Comparison of ENCODE assay signal across 24 cellular contexts in the genomic region with DNA sequence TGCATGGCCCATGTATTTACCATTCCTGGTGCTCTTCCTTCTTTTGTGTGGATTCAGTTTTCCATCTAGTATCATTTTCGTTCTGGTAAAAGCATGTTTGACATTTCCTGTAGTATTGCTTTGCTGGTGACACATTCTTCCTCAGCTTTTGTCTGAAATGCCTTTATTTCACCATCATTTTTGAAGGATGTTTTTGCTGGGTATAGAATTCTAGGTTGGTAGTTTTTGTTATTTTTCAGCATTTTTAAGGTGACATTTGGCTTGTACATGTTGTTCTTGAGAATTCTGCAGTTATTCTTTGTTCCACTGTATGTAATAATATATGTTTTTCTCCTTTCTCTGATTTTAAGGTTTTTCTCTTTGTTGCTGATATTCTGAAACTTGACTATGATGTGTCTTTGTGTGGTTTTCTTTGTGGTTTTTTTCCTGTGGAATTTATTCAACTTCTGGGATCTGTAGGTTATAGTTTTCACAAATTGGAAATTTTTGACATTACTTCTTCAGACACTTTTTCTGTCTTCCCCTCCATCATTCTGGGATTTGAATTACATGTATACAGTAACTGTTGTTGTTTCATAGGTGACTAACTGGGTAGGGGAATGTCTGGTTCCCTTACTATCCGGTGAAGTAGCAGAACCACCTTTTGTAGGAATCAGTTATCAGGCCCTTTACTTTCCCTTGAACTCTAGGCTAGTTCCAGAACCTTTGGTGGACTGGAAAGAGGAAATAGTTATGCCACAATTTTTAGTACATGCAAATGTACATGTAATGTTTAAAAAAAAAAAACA. TPM values are rescaled to one million over a fixed set of nuclear protein-coding genes. Genes with fewer than 3 reads are reported as not detected.
A peak's percentile ranks its signal among the peaks of the same experiment; 100 is the strongest.
DNase-seq lines count a peak whose midpoint lies in the region; ATAC-seq and TF ChIP-seq lines count a peak whose summit lies in the region.
"Had no signal": no experiment of that assay in that cellular context is flagged by ENCODE, and none has a peak within 500 bp of the region (broad histone marks: within the 10 kb centered on the region; RNA-seq: fewer than 3 reads in every experiment).

No MANE protein-coding gene starts in this region.

- peaks cover 17% of the 10 kb centered on the region for H3K9me3 Mint-ChIP-seq in activated CD8-positive, alpha-beta T cell treated with anti-CD3 and anti-CD28 coated beads, Interleukin-2, amount 10 ng/mL, durations not matched to agents 7 days and 5 days (ENCODE audit: insufficient read depth)
- H3K9me3 Mint-ChIP-seq in activated CD8-positive, alpha-beta T cell treated with anti-CD3 and anti-CD28 coated beads for 36 hours = peaks cover 20% of the 10 kb centered on the region
- H3K9me3 Mint-ChIP-seq in naive thymus-derived CD4-positive, alpha-beta T cell = peaks cover 0 to 52% (median 18%) of the 10 kb centered on the region in 11 donors

- H3K9me3 ChIP-seq in SK-N-MC (ENCODE audit: low read depth, low read length) = peaks cover 13% of the 10 kb centered on the region; the same call in 1 of the 2 replicates
- peaks cover 0 to 26% (median 0%) of the 10 kb centered on the region in 3 experiments for H3K9me3 ChIP-seq in naive thymus-derived CD4-positive, alpha-beta T cell (ENCODE audit: control insufficient read depth in 2 of 3, low read length in 3 of 3)
- H3K9me3 ChIP-seq in ascending aorta = peaks cover 6 to 19% of the 10 kb centered on the region in 2 donors
- H3K9me3 ChIP-seq in gastrocnemius medialis = no peaks in the 10 kb centered on the region

- in situ Hi-C loops in gastrocnemius medialis (cut with MboI; ENCODE audit: low sequenced_read_pairs in 4 of 4) = no loop called here

- TF ChIP-seq CTCF in activated CD8-positive, alpha-beta T cell treated with anti-CD3 and anti-CD28 coated beads for 36 hours (IDR thresholded peaks at IDR 0.05) = no peak
- TF ChIP-seq CTCF in ascending aorta (IDR thresholded peaks at IDR 0.05) (no peak), gastrocnemius medialis (IDR thresholded peaks at IDR 0.05 in 4 of 5, conservative IDR thresholded peaks at IDR 0.05 in 1 of 5) (no peak)

- TF ChIP-seq POLR2A in gastrocnemius medialis (IDR thresholded peaks at IDR 0.05) = no peak

- H3K4me3 ChIP-seq in SK-N-MC (peak overlapping the region; percentile 44; the same call in 1 of the 2 replicates), ascending aorta (no peak overlapping the region), gastrocnemius medialis (no peak overlapping the region)
- no peak overlapping the region for H3K4me3 ChIP-seq in naive thymus-derived CD4-positive, alpha-beta T cell (ENCODE audit: low read length)
- H3K4me3 ChIP-seq: esophagus squamous epithelium, gastroesophageal sphincter, MG63, SJCRH30, transverse colon had no signal

- H3K4me1 Mint-ChIP-seq in activated CD8-positive, alpha-beta T cell treated with anti-CD3 and anti-CD28 coated beads, Interleukin-2, amount 10 ng/mL, durations not matched to agents 7 days and 5 days (ENCODE audit: low read depth) = peaks cover 19% of the 10 kb centered on the region
- peaks cover 58% of the 10 kb centered on the region for H3K4me1 Mint-ChIP-seq in activated CD8-positive, alpha-beta T cell treated with anti-CD3 and anti-CD28 coated beads for 36 hours (ENCODE audit: low read depth)
- H3K4me1 Mint-ChIP-seq in naive thymus-derived CD4-positive, alpha-beta T cell = peaks cover 21 to 82% (median 60%) of the 10 kb centered on the region in 7 donors

- peak; percentile 7 for DNase-seq in activated CD8-positive, alpha-beta T cell treated with anti-CD3 and anti-CD28 coated beads, Interleukin-2, amount 10 ng/mL, durations not matched to agents 7 days and 5 days
- DNase-seq in activated CD8-positive, alpha-beta T cell treated with anti-CD3 and anti-CD28 coated beads for 36 hours = no peak
- DNase-seq in SK-N-MC (ENCODE audit: low read depth, low spot score) (no peak), dermis microvascular lymphatic vessel endothelial cell (ENCODE audit: low read depth in 2 of 2) (peak; percentile 11 to 33), ascending aorta (ENCODE audit: low spot score in 2 of 2) (no peak), gastrocnemius medialis (no peak)
- peak in 1 of 9 donors; percentile 34 for DNase-seq in naive thymus-derived CD4-positive, alpha-beta T cell
- DNase-seq: 8988T; activated CD4-positive, CD25-positive, alpha-beta regulatory T cell treated with anti-CD3 and anti-CD28 coated beads, Interleukin-2, amount 50 U/mL, for 72 hours; activated gamma-delta T cell; amniotic stem cell; effector memory CD4-positive, alpha-beta T cell; EL; esophagus squamous epithelium; hippocampal formation; MG63; NCI-H2029 treated with DMSO at 0.1 percent for 48 hours; NCI-H345; NCI-H748 treated with DMSO at 0.1 percent for 48 hours; SJCRH30; transverse colon had no signal

- CTCF ChIA-PET in activated CD8-positive, alpha-beta T cell treated with anti-CD3 and anti-CD28 coated beads, Interleukin-2, amount 10 ng/mL, durations not matched to agents 7 days and 5 days (lab: Charles Lee) = interaction anchor here (0.8 kb wide), 1 partner anchor 10 kb away, joined by 3 read pairs; no protein-coding TSS in a partner anchor
- CTCF ChIA-PET in activated CD8-positive, alpha-beta T cell treated with anti-CD3 and anti-CD28 coated beads for 36 hours (lab: Charles Lee) = interaction anchor here (1.0 to 1.2 kb wide), 2 partner anchors 96 to 97 kb away, joined by 3 to 4 read pairs; no protein-coding TSS in a partner anchor
- CTCF ChIA-PET in naive thymus-derived CD4-positive, alpha-beta T cell (lab: Charles Lee) = interaction anchor here (0.7 kb wide), 1 partner anchor 193 kb away, joined by 3 read pairs; no protein-coding TSS in a partner anchor

- no peaks in the 10 kb centered on the region for H3K27me3 Mint-ChIP-seq in activated CD8-positive, alpha-beta T cell treated with anti-CD3 and anti-CD28 coated beads, Interleukin-2, amount 10 ng/mL, durations not matched to agents 7 days and 5 days (ENCODE audit: low read depth)
- H3K27me3 Mint-ChIP-seq in activated CD8-positive, alpha-beta T cell treated with anti-CD3 and anti-CD28 coated beads for 36 hours = no peaks in the 10 kb centered on the region
- H3K27me3 Mint-ChIP-seq in naive thymus-derived CD4-positive, alpha-beta T cell = peaks cover 0 to 5% (median 0%) of the 10 kb centered on the region in 5 donors

- H3K36me3 ChIP-seq in SK-N-MC (ENCODE audit: insufficient read depth, low read length) (0 out of 2 replicates have a peak, but pooled peaks cover 5% of the 10 kb centered on the region), ascending aorta (no peaks in the 10 kb centered on the region), gastrocnemius medialis (no peaks in the 10 kb centered on the region)
- no peaks in the 10 kb centered on the region for H3K36me3 ChIP-seq in naive thymus-derived CD4-positive, alpha-beta T cell (ENCODE audit: control insufficient read depth in 2 of 3, insufficient read depth in 3 of 3, low read length in 3 of 3)
- H3K36me3 ChIP-seq: esophagus squamous epithelium, gastroesophageal sphincter, SJCRH30, transverse colon had no signal

- ATAC-seq in activated CD8-positive, alpha-beta T cell treated with anti-CD3 and anti-CD28 coated beads, Interleukin-2, amount 10 ng/mL, durations not matched to agents 7 days and 5 days = no peak
- ATAC-seq in activated CD8-positive, alpha-beta T cell treated with anti-CD3 and anti-CD28 coated beads for 36 hours = no peak
- ATAC-seq in naive thymus-derived CD4-positive, alpha-beta T cell = no peak
- ATAC-seq in gastrocnemius medialis = no peak
- ATAC-seq in GM21717 (IDR thresholded peaks at IDR 0.05; ENCODE audit: unreplicated experiment) = no peak
- ATAC-seq: gastroesophageal sphincter, left lobe of liver had no signal

- peaks cover 0 to 7% of the 10 kb centered on the region in 2 donors for H3K27me3 ChIP-seq in naive thymus-derived CD4-positive, alpha-beta T cell (ENCODE audit: control insufficient read depth in 2 of 2, insufficient read depth in 2 of 2, low read length in 2 of 2)
- H3K27me3 ChIP-seq in ascending aorta = no peaks in the 10 kb centered on the region
- H3K27me3 ChIP-seq in gastrocnemius medialis = no peaks in the 10 kb centered on the region
- H3K27me3 ChIP-seq: esophagus squamous epithelium, gastroesophageal sphincter, MG63, SJCRH30, transverse colon had no signal

- no peak overlapping the region for H3K27ac Mint-ChIP-seq in activated CD8-positive, alpha-beta T cell treated with anti-CD3 and anti-CD28 coated beads, Interleukin-2, amount 10 ng/mL, durations not matched to agents 7 days and 5 days
- no peak overlapping the region for H3K27ac Mint-ChIP-seq in activated CD8-positive, alpha-beta T cell treated with anti-CD3 and anti-CD28 coated beads for 36 hours
- peak overlapping the region in 8 of 9 donors; percentile 30 to 75 (median 54) for H3K27ac Mint-ChIP-seq in naive thymus-derived CD4-positive, alpha-beta T cell

- peaks cover 26% of the 10 kb centered on the region for H3K36me3 Mint-ChIP-seq in activated CD8-positive, alpha-beta T cell treated with anti-CD3 and anti-CD28 coated beads, Interleukin-2, amount 10 ng/mL, durations not matched to agents 7 days and 5 days (ENCODE audit: low read depth)
- H3K36me3 Mint-ChIP-seq in activated CD8-positive, alpha-beta T cell treated with anti-CD3 and anti-CD28 coated beads for 36 hours (ENCODE audit: low read depth) = peaks cover 57% of the 10 kb centered on the region
- peaks cover 10 to 31% (median 29%) of the 10 kb centered on the region in 5 donors for H3K36me3 Mint-ChIP-seq in naive thymus-derived CD4-positive, alpha-beta T cell

- intact Hi-C loops in activated CD8-positive, alpha-beta T cell treated with anti-CD3 and anti-CD28 coated beads for 36 hours (cut with micrococcal nuclease) = no loop called here
- intact Hi-C loops in naive thymus-derived CD4-positive, alpha-beta T cell (cut with micrococcal nuclease) = no loop called here
- intact Hi-C loops in ascending aorta (cut with DNase I) (no loop called here), gastrocnemius medialis (cut with DNase I; ENCODE audit: low total_unique reads) (no loop called here)

- POLR2A ChIA-PET in activated CD8-positive, alpha-beta T cell treated with anti-CD3 and anti-CD28 coated beads, Interleukin-2, amount 10 ng/mL, durations not matched to agents 7 days and 5 days (lab: Charles Lee) = interaction anchor here (0.5 kb wide), 1 partner anchor 790 kb away, joined by 3 read pairs; no protein-coding TSS in a partner anchor
- POLR2A ChIA-PET in activated CD8-positive, alpha-beta T cell treated with anti-CD3 and anti-CD28 coated beads for 36 hours (lab: Charles Lee) = interaction anchor here (1.4 kb wide), 1 partner anchor 17 kb away, joined by 3 read pairs; no protein-coding TSS in a partner anchor
- POLR2A ChIA-PET in naive thymus-derived CD4-positive, alpha-beta T cell (lab: Charles Lee) = no interaction called here

- H3K4me1 ChIP-seq in naive thymus-derived CD4-positive, alpha-beta T cell (ENCODE audit: control insufficient read depth in 2 of 2, insufficient read depth in 2 of 2, low read length in 2 of 2) = peaks cover 0 to 11% of the 10 kb centered on the region in 2 donors
- H3K4me1 ChIP-seq in ascending aorta (peaks cover 0 to 6% of the 10 kb centered on the region in 2 donors), gastrocnemius medialis (peaks cover 11 to 12% of the 10 kb centered on the region in 2 donors)
- H3K4me1 ChIP-seq: SJCRH30 had no signal

- no peak overlapping the region for H3K4me3 Mint-ChIP-seq in activated CD8-positive, alpha-beta T cell treated with anti-CD3 and anti-CD28 coated beads, Interleukin-2, amount 10 ng/mL, durations not matched to agents 7 days and 5 days
- H3K4me3 Mint-ChIP-seq in activated CD8-positive, alpha-beta T cell treated with anti-CD3 and anti-CD28 coated beads for 36 hours = no peak overlapping the region
- H3K4me3 Mint-ChIP-seq in naive thymus-derived CD4-positive, alpha-beta T cell = peak overlapping the region in 2 of 10 donors; percentile 21 to 49

- H3K9ac ChIP-seq in SK-N-MC (ENCODE audit: insufficient read length) = no peak overlapping the region

- H3K27ac ChIP-seq in SK-N-MC (peak overlapping the region; percentile 90), ascending aorta (no peak overlapping the region), gastrocnemius medialis (no peak overlapping the region)
- H3K27ac ChIP-seq in naive thymus-derived CD4-positive, alpha-beta T cell (ENCODE audit: low read depth, low read length) = no peak overlapping the region
- H3K27ac ChIP-seq: esophagus squamous epithelium, gastroesophageal sphincter, SJCRH30, transverse colon had no signal

RNA-seq across cellular contexts. Expression of a gene that starts 30.2 kb away (rescaled TPM):
- total RNA-seq in activated CD8-positive, alpha-beta T cell treated with anti-CD3 and anti-CD28 coated beads, Interleukin-2, amount 10 ng/mL, durations not matched to agents 7 days and 5 days = 1 to 10 TPM; 9.1 to 9.2 TPM
- total RNA-seq in activated CD8-positive, alpha-beta T cell treated with anti-CD3 and anti-CD28 coated beads for 36 hours = 10 to 100 TPM; 44.9 to 45.1 TPM
- 36.2 and 53.7 TPM in 2 replicates for total RNA-seq in dermis microvascular lymphatic vessel endothelial cell
- 10 to 100 TPM; 13.4 to 39.2 (median 36.4) TPM for total RNA-seq in naive thymus-derived CD4-positive, alpha-beta T cell
- 10 to 100 TPM; 23.8 to 51.5 TPM for polyA plus RNA-seq in naive thymus-derived CD4-positive, alpha-beta T cell
- total RNA-seq in ascending aorta = 55.2 TPM
- total RNA-seq in gastrocnemius medialis = 10 to 100 TPM; 29.4 to 44.9 (median 33.3) TPM

Comparison
In these comparisons a context has a peak if more than half of its experiments do, and no peak if none do; other contexts are left out.
1. DNase-seq: peak in activated CD8-positive, alpha-beta T cell treated with anti-CD3 and anti-CD28 coated beads, Interleukin-2, amount 10 ng/mL, durations not matched to agents 7 days and 5 days (single experiment) and dermis microvascular lymphatic vessel endothelial cell (2 of 2); none in activated CD8-positive, alpha-beta T cell treated with anti-CD3 and anti-CD28 coated beads for 36 hours (single experiment), SK-N-MC (single experiment), ascending aorta (0 of 2) and gastrocnemius medialis (0 of 2).
2. H3K27ac Mint-ChIP-seq: peak in naive thymus-derived CD4-positive, alpha-beta T cell (8 of 9); none in activated CD8-positive, alpha-beta T cell treated with anti-CD3 and anti-CD28 coated beads, Interleukin-2, amount 10 ng/mL, durations not matched to agents 7 days and 5 days (single experiment) and activated CD8-positive, alpha-beta T cell treated with anti-CD3 and anti-CD28 coated beads for 36 hours (single experiment).